9 cellular contexts compared by ENCODE assay signal in genomic region chr1:30111431-30111830, GRCh38.
DNase-seq lines count a peak whose midpoint lies in the region; ATAC-seq, FAIRE-seq and TF ChIP-seq lines count a peak whose summit lies in the region.
"Had no signal": no experiment of that assay in that cellular context is flagged by ENCODE, and none has a peak within 500 bp of the region (broad histone marks: within the 10 kb centered on the region; RNA-seq: fewer than 3 reads in every experiment).

No MANE protein-coding gene starts in this region.

- H4K20me1 ChIP-seq in astrocyte (ENCODE audit: insufficient read depth, low read length): no peaks in the 10 kb centered on the region

- H3K9me3 Mint-ChIP-seq in astrocyte (ENCODE audit: unreplicated experiment): no peaks in the 10 kb centered on the region
- H3K9me3 Mint-ChIP-seq in stimulated activated naive CD8-positive, alpha-beta T cell treated with anti-CD3 and anti-CD28 coated beads, Interleukin-15, amount 100 ng/mL, for 72 hours: no peaks in the 10 kb centered on the region
- H3K9me3 Mint-ChIP-seq: dendritic cell treated with granulocyte-macrophage colony-stimulating factor and Interleukin-4, amounts not matched to agents 40 ng/mL and 50 ng/mL, for 4 days had no signal

- H3K79me2 ChIP-seq in astrocyte (ENCODE audit: insufficient read depth, low read length): no peaks in the 10 kb centered on the region

- ATAC-seq in stimulated activated naive CD8-positive, alpha-beta T cell treated with anti-CD3 and anti-CD28 coated beads, Interleukin-15, amount 100 ng/mL, for 72 hours: peak; percentile 55
- ATAC-seq in T-helper 17 cell: no peak

- H3K36me3 ChIP-seq in astrocyte (ENCODE audit: insufficient read depth, low read length): no peaks in the 10 kb centered on the region

- H3K9me3 ChIP-seq in astrocyte (ENCODE audit: insufficient read depth, low read depth, low read length): no peaks in the 10 kb centered on the region
- H3K9me3 ChIP-seq in T-helper 17 cell (ENCODE audit: control insufficient read depth, low read length, poor library complexity, severe bottlenecking): no peaks in the 10 kb centered on the region

- H3K9ac ChIP-seq in astrocyte (ENCODE audit: low read length): no peak overlapping the region

- FAIRE-seq in astrocyte (lab: Jason Lieb, UNC): no peak

- no peaks in the 10 kb centered on the region for H3K36me3 Mint-ChIP-seq in astrocyte (ENCODE audit: low read depth, unreplicated experiment)
- peaks cover 6% of the 10 kb centered on the region for H3K36me3 Mint-ChIP-seq in T-helper 17 cell (ENCODE audit: low read depth)

- peaks cover 30% of the 10 kb centered on the region for H3K27me3 ChIP-seq in astrocyte (ENCODE audit: insufficient read depth, low read length)

- peak; percentile 16 for DNase-seq in stimulated activated CD4-positive, alpha-beta T cell treated with anti-CD3 and anti-CD28 coated beads, Interleukin-1b, Interleukin-23, amount 100 ng/mL, for 48 hours
- DNase-seq in stimulated activated CD4-positive, alpha-beta T cell treated with anti-CD3 and anti-CD28 coated beads, Interleukin-12 subunit alpha, Interleukin-12 subunit beta, amount 100 ng/mL, for 4 hours: no peak
- DNase-seq in NCI-H2196 (lab: John Stamatoyannopoulos, UW; ENCODE audit: unreplicated experiment) (peak; percentile 61), astrocyte (ENCODE audit: low read depth) (peak; percentile 14), iPS DF 4.7 (ENCODE audit: extremely low read depth, low spot score) (peak; percentile 19), T-helper 17 cell (no peak)
- DNase-seq in stimulated activated naive CD8-positive, alpha-beta T cell treated with anti-CD3 and anti-CD28 coated beads, Interleukin-15, amount 100 ng/mL, for 72 hours: peak; percentile 12 to 21
- no peak for DNase-seq in activated effector memory CD4-positive, alpha-beta T cell treated with Interleukin-2 at 50 U/mL for 16 hours

- H3K27ac Mint-ChIP-seq in astrocyte (ENCODE audit: unreplicated experiment) (no peak overlapping the region), T-helper 17 cell (no peak overlapping the region)
- H3K27ac Mint-ChIP-seq in stimulated activated naive CD8-positive, alpha-beta T cell treated with anti-CD3 and anti-CD28 coated beads, Interleukin-15, amount 100 ng/mL, for 72 hours: no peak overlapping the region
- H3K27ac Mint-ChIP-seq: dendritic cell treated with granulocyte-macrophage colony-stimulating factor and Interleukin-4, amounts not matched to agents 40 ng/mL and 50 ng/mL, for 4 days had no signal

- H3K27me3 Mint-ChIP-seq in astrocyte (ENCODE audit: low read depth, unreplicated experiment) (peaks cover 58% of the 10 kb centered on the region), T-helper 17 cell (peaks cover 65% of the 10 kb centered on the region)
- peaks cover 50% of the 10 kb centered on the region for H3K27me3 Mint-ChIP-seq in stimulated activated naive CD8-positive, alpha-beta T cell treated with anti-CD3 and anti-CD28 coated beads, Interleukin-15, amount 100 ng/mL, for 72 hours

- no peak overlapping the region for H3K27ac ChIP-seq in astrocyte (ENCODE audit: low read depth, low read length)

- TF ChIP-seq CTCF in astrocyte (IDR thresholded peaks at IDR 0.05; ENCODE audit: insufficient read depth, low read depth, low read length): peak; percentile 50

- H3K4me3 Mint-ChIP-seq in astrocyte (ENCODE audit: unreplicated experiment) (no peak overlapping the region), T-helper 17 cell (no peak overlapping the region)
- no peak overlapping the region for H3K4me3 Mint-ChIP-seq in stimulated activated naive CD8-positive, alpha-beta T cell treated with anti-CD3 and anti-CD28 coated beads, Interleukin-15, amount 100 ng/mL, for 72 hours
- H3K4me3 Mint-ChIP-seq: dendritic cell treated with granulocyte-macrophage colony-stimulating factor and Interleukin-4, amounts not matched to agents 40 ng/mL and 50 ng/mL, for 4 days had no signal

- H3K4me3 ChIP-seq in astrocyte (ENCODE audit: insufficient read depth, low read depth, low read length): no peak overlapping the region

- H3K4me1 Mint-ChIP-seq in astrocyte (ENCODE audit: low read depth, unreplicated experiment): no peaks in the 10 kb centered on the region
- no peaks in the 10 kb centered on the region for H3K4me1 Mint-ChIP-seq in stimulated activated naive CD8-positive, alpha-beta T cell treated with anti-CD3 and anti-CD28 coated beads, Interleukin-15, amount 100 ng/mL, for 72 hours
- no peaks in the 10 kb centered on the region for H3K4me1 Mint-ChIP-seq in T-helper 17 cell

- H3K4me2 ChIP-seq in astrocyte (ENCODE audit: low read length): no peak overlapping the region

- no peaks in the 10 kb centered on the region for H3K4me1 ChIP-seq in astrocyte (ENCODE audit: insufficient read depth, low read length)

- H2AFZ ChIP-seq in astrocyte (ENCODE audit: low read depth, low read length): no peak overlapping the region

Comparison
In these comparisons a context has a peak if more than half of its experiments do, and no peak if none do; other contexts are left out.
1. DNase-seq: peak in stimulated activated CD4-positive, alpha-beta T cell treated with anti-CD3 and anti-CD28 coated beads, Interleukin-1b, Interleukin-23, amount 100 ng/mL, for 48 hours (single experiment), NCI-H2196 (single experiment), astrocyte (single experiment), iPS DF 4.7 (single experiment) and stimulated activated naive CD8-positive, alpha-beta T cell treated with anti-CD3 and anti-CD28 coated beads, Interleukin-15, amount 100 ng/mL, for 72 hours (2 of 2); none in stimulated activated CD4-positive, alpha-beta T cell treated with anti-CD3 and anti-CD28 coated beads, Interleukin-12 subunit alpha, Interleukin-12 subunit beta, amount 100 ng/mL, for 4 hours (single experiment), activated effector memory CD4-positive, alpha-beta T cell treated with Interleukin-2 at 50 U/mL for 16 hours (single experiment) and T-helper 17 cell (0 of 3).